16 cellular contexts compared by ENCODE assay signal in genomic region chr14:64844272-64844671, GRCh38. TPM values are rescaled to one million over a fixed set of nuclear protein-coding genes. Genes with fewer than 3 reads are reported as not detected.
DNase-seq lines count a peak whose midpoint lies in the region; ATAC-seq and TF ChIP-seq lines count a peak whose summit lies in the region.
"Had no signal": no experiment of that assay in that cellular context is flagged by ENCODE, and none has a peak within 500 bp of the region (broad histone marks: within the 10 kb centered on the region; RNA-seq: fewer than 3 reads in every experiment).

No MANE protein-coding gene starts in this region.

- H3K27me3 Mint-ChIP-seq in endothelial cell (ENCODE audit: unreplicated experiment): peaks cover 3% of the 10 kb centered on the region

- H3K4me3 ChIP-seq in left ventricle myocardium inferior: no peak overlapping the region
- H3K4me3 ChIP-seq: tibial artery had no signal

- H3K9me3 ChIP-seq in left ventricle myocardium inferior (replicated peaks): no peaks in the 10 kb centered on the region
- H3K9me3 ChIP-seq: tibial artery had no signal

- no peaks in the 10 kb centered on the region for H3K36me3 ChIP-seq in left ventricle myocardium inferior
- H3K36me3 ChIP-seq: tibial artery had no signal

- no peak overlapping the region for H3K4me3 Mint-ChIP-seq in endothelial cell (ENCODE audit: unreplicated experiment)
- H3K4me3 Mint-ChIP-seq: activated T-cell treated with anti-CD3 and anti-CD28 coated beads, Interleukin-2, amount 50 U/mL, for 4 hours had no signal

- peaks cover 37% of the 10 kb centered on the region for H3K27me3 ChIP-seq in left ventricle myocardium inferior (ENCODE audit: low read depth)
- H3K27me3 ChIP-seq: tibial artery had no signal

- intact Hi-C loops in left ventricle myocardium inferior (cut with micrococcal nuclease): no loop called here
- intact Hi-C loops in Right ventricle myocardium superior (cut with DNase I): no loop called here

- peaks cover 4% of the 10 kb centered on the region for H3K4me1 Mint-ChIP-seq in endothelial cell (ENCODE audit: unreplicated experiment)

- no peaks in the 10 kb centered on the region for H3K9me3 Mint-ChIP-seq in endothelial cell (ENCODE audit: unreplicated experiment)
- H3K9me3 Mint-ChIP-seq: activated T-cell treated with anti-CD3 and anti-CD28 coated beads, Interleukin-2, amount 50 U/mL, for 4 hours had no signal

- peaks cover 65% of the 10 kb centered on the region for H3K4me1 ChIP-seq in left ventricle myocardium inferior

- peak overlapping the region; percentile 92 for H3K27ac ChIP-seq in left ventricle myocardium inferior (replicated peaks)
- H3K27ac ChIP-seq: tibial artery had no signal

- TF ChIP-seq CTCF in left ventricle myocardium inferior (IDR thresholded peaks at IDR 0.05; ENCODE audit: borderline replicate concordance) (no peak), endothelial cell (IDR thresholded peaks at IDR 0.05; ENCODE audit: unreplicated experiment) (no peak)

- no peaks in the 10 kb centered on the region for H3K36me3 Mint-ChIP-seq in endothelial cell (ENCODE audit: low read depth, unreplicated experiment)

- no peak for ATAC-seq in Right ventricle myocardium superior (ENCODE audit: poor library complexity)
- ATAC-seq in HG03039 (IDR thresholded peaks at IDR 0.05; ENCODE audit: unreplicated experiment): peak; percentile 54
- ATAC-seq in esophagus mucosa: no peak
- ATAC-seq: activated T-cell treated with anti-CD3 and anti-CD28 coated beads, Interleukin-2, amount 50 U/mL, for 4 hours had no signal

- no peak for DNase-seq in left ventricle myocardium inferior
- no peak for DNase-seq in Right ventricle myocardium superior
- peak; percentile 45 to 94 for DNase-seq in NOMO-1 (lab: John Stamatoyannopoulos, UW; ENCODE audit: unreplicated experiment in 2 of 2)
- DNase-seq in GDM1 (lab: John Stamatoyannopoulos, UW): no peak
- no peak for DNase-seq in endothelial cell (ENCODE audit: low spot score)
- no peak for DNase-seq in stimulated activated CD4-positive, alpha-beta T cell treated with anti-CD3 and anti-CD28 coated beads, Interleukin-4, amount 100 ng/mL, for 4 hours
- DNase-seq: 8988T; activated CD4-positive, CD25-positive, alpha-beta regulatory T cell; activated T-cell treated with anti-CD3 and anti-CD28 coated beads, Interleukin-2, amount 50 U/mL, for 4 hours; anterior cingulate cortex; dermis blood vessel endothelial cell; NCI-H446 treated with DMSO at 0.1 percent for 48 hours; SHP77 treated with DMSO at 0.1 percent for 48 hours; tibial artery had no signal

- H3K27ac Mint-ChIP-seq in endothelial cell (ENCODE audit: unreplicated experiment): no peak overlapping the region

RNA-seq across cellular contexts. Expression of gene SPTB, which starts 35.4 kb away (rescaled TPM):
- total RNA-seq in left ventricle myocardium inferior (82.2 TPM), Right ventricle myocardium superior (70.8 TPM), esophagus mucosa (0.08 TPM), endothelial cell (ENCODE audit: unreplicated experiment) (0.08 TPM)

Comparison
In these comparisons a context has a peak if more than half of its experiments do, and no peak if none do; other contexts are left out.
1. DNase-seq: peak in NOMO-1 (2 of 2); none in left ventricle myocardium inferior (single experiment), Right ventricle myocardium superior (single experiment), GDM1 (single experiment), endothelial cell (single experiment) and stimulated activated CD4-positive, alpha-beta T cell treated with anti-CD3 and anti-CD28 coated beads, Interleukin-4, amount 100 ng/mL, for 4 hours (0 of 2).
2. RNA of gene SPTB, which starts 35.4 kb away (total RNA-seq): 82.2 TPM in left ventricle myocardium inferior (single experiment) and 70.8 TPM in Right ventricle myocardium superior (single experiment); 0.08 TPM in esophagus mucosa (single experiment) and 0.08 TPM in endothelial cell (single experiment); every median in the first group is over 10 times any median in the second.